In the genomic region with DNA sequence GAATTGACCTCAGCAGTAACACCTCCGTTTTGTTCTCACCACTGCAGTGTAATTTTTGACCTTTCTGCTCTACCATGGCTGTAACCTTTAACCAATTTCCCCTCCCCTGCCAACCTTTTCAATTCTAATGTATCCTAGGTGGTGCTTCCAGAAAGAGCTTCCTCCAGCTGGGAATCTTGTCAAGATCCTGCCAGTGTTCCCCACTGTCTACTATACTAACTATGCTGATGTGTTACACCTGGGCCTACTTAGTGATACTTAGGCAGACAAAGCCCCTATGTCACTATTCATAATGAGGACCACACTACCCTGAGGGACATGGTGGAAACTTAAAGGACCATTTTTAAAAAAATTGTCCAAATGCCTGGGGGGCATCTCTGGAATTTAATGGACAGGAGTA, we compare ENCODE assay signal across 1 cellular context.
TF ChIP-seq lines count a peak whose summit lies in the region.

No MANE protein-coding gene starts in this region.

TF ChIP-seq in HCT116, 20 proteins besides CTCF, POLR2A, EP300 and RAD21:
- TF ChIP-seq YY1 (IDR thresholded peaks at IDR 0.05; ENCODE audit: extremely low read depth, insufficient replicate concordance, low read depth, low read length): no peak
- no peak for TF ChIP-seq POLR2AphosphoS5 (IDR thresholded peaks at IDR 0.05; ENCODE audit: low read depth, low read length)
- no peak for TF ChIP-seq EZH2phosphoT487 (IDR thresholded peaks at IDR 0.05; ENCODE audit: borderline replicate concordance)
- no peak for TF ChIP-seq CBX3 (IDR thresholded peaks at IDR 0.05; ENCODE audit: low read depth)
- no peak for TF ChIP-seq ZFX (IDR thresholded peaks at IDR 0.05)
TF ChIP-seq in HCT116: peak in this region for 0.
